8 cellular contexts compared by ENCODE assay signal in genomic region chr17:32927724-32928526, GRCh38. TPM values are rescaled to one million over a fixed set of nuclear protein-coding genes. Genes with fewer than 3 reads are reported as not detected.
A peak's percentile ranks its signal among the peaks of the same experiment; 100 is the strongest.
DNase-seq lines count a peak whose midpoint lies in the region; ATAC-seq, FAIRE-seq and TF ChIP-seq lines count a peak whose summit lies in the region.

A gene with protein sequence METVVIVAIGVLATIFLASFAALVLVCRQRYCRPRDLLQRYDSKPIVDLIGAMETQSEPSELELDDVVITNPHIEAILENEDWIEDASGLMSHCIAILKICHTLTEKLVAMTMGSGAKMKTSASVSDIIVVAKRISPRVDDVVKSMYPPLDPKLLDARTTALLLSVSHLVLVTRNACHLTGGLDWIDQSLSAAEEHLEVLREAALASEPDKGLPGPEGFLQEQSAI (plus strand): TSS chr17:32928153. CDS start chr17:32931529, 3,376 bp downstream.

- FAIRE-seq in GM12892 (lab: Jason Lieb, UNC), result no peak

- H3K4me3 Mint-ChIP-seq in activated T-helper 1 cell treated with anti-CD3 and anti-CD28 coated beads, Interleukin-12 subunit alpha, Interleukin-12 subunit beta, Interleukin-2, Interleukin-4 antibody, amounts not matched to agents 30 ng/mL and 10 ng/mL and 1 ng/mL, durations not matched to agents 14 hours and 24 hours and 36 hours, result peak within 1 kb of the TSS; percentile 27
- peak within 1 kb of the TSS; percentile 92 for H3K4me3 Mint-ChIP-seq in neural progenitor cell

- H3F3A ChIP-seq in neural progenitor cell (ENCODE audit: low read depth), result peaks cover 13% of the 10 kb centered on the region

- no peaks in the 10 kb centered on the region for H3K36me3 Mint-ChIP-seq in activated T-helper 1 cell treated with anti-CD3 and anti-CD28 coated beads, Interleukin-12 subunit alpha, Interleukin-12 subunit beta, Interleukin-2, Interleukin-4 antibody, amounts not matched to agents 30 ng/mL and 10 ng/mL and 1 ng/mL, durations not matched to agents 14 hours and 24 hours and 36 hours (ENCODE audit: low read depth)
- peaks cover 12% of the 10 kb centered on the region for H3K36me3 Mint-ChIP-seq in neural progenitor cell

- H3K36me3 ChIP-seq in neural progenitor cell, result no peaks in the 10 kb centered on the region

- no peak within 1 kb of the TSS for H3K27ac ChIP-seq in neural progenitor cell

- H3K4me1 ChIP-seq in neural progenitor cell, result peaks cover 13% of the 10 kb centered on the region

- H3K27me3 ChIP-seq in neural progenitor cell, result no peaks in the 10 kb centered on the region

- no peak within 1 kb of the TSS for H3K27ac Mint-ChIP-seq in activated T-helper 1 cell treated with anti-CD3 and anti-CD28 coated beads, Interleukin-12 subunit alpha, Interleukin-12 subunit beta, Interleukin-2, Interleukin-4 antibody, amounts not matched to agents 30 ng/mL and 10 ng/mL and 1 ng/mL, durations not matched to agents 14 hours and 24 hours and 36 hours
- peak within 1 kb of the TSS; percentile 96 for H3K27ac Mint-ChIP-seq in neural progenitor cell

- peak within 1 kb of the TSS; percentile 95 for H2AFZ ChIP-seq in neural progenitor cell (replicated peaks)

- H3K79me2 ChIP-seq in neural progenitor cell (ENCODE audit: low read depth), result peaks cover 42% of the 10 kb centered on the region

- no peaks in the 10 kb centered on the region for H3K9me3 Mint-ChIP-seq in activated T-helper 1 cell treated with anti-CD3 and anti-CD28 coated beads, Interleukin-12 subunit alpha, Interleukin-12 subunit beta, Interleukin-2, Interleukin-4 antibody, amounts not matched to agents 30 ng/mL and 10 ng/mL and 1 ng/mL, durations not matched to agents 14 hours and 24 hours and 36 hours
- peaks cover 4% of the 10 kb centered on the region for H3K9me3 Mint-ChIP-seq in neural progenitor cell

- H3K9ac ChIP-seq in neural progenitor cell, result peak within 1 kb of the TSS; percentile 61

- no peaks in the 10 kb centered on the region for H3K9me3 ChIP-seq in neural progenitor cell (ENCODE audit: low read depth)

- no peak for TF ChIP-seq POLR2A in GM12892 (IDR thresholded peaks at IDR 0.05; ENCODE audit: low read depth, low read length)

- DNase-seq in 8988T, result peak; percentile 20
- no peak for DNase-seq in GM12865 (ENCODE audit: low read depth)
- DNase-seq in activated T-helper 1 cell treated with anti-CD3 and anti-CD28 coated beads, Interleukin-12 subunit alpha, Interleukin-12 subunit beta, Interleukin-2, Interleukin-4 antibody, amounts not matched to agents 30 ng/mL and 10 ng/mL and 1 ng/mL, durations not matched to agents 14 hours and 24 hours and 36 hours (ENCODE audit: low spot score), result no peak
- DNase-seq in Right ventricle myocardium inferior (ENCODE audit: missing footprints), result peak; percentile 65
- peak; percentile 81 for DNase-seq in neural progenitor cell (ENCODE audit: low spot score)
- DNase-seq in GM12892 (ENCODE audit: insufficient read length), result no peak

- H3K4me1 Mint-ChIP-seq in activated T-helper 1 cell treated with anti-CD3 and anti-CD28 coated beads, Interleukin-12 subunit alpha, Interleukin-12 subunit beta, Interleukin-2, Interleukin-4 antibody, amounts not matched to agents 30 ng/mL and 10 ng/mL and 1 ng/mL, durations not matched to agents 14 hours and 24 hours and 36 hours (ENCODE audit: low read depth), result no peaks in the 10 kb centered on the region
- H3K4me1 Mint-ChIP-seq in neural progenitor cell, result peaks cover 16% of the 10 kb centered on the region

- TF ChIP-seq CTCF in GM12865 (IDR thresholded peaks at IDR 0.05; ENCODE audit: insufficient read depth, low read depth, low read length, missing control alignments), result no peak
- TF ChIP-seq CTCF in neural progenitor cell (IDR thresholded peaks at IDR 0.05), result no peak

- H3K4me3 ChIP-seq in GM12865 (ENCODE audit: low read depth, low read length) (peak within 1 kb of the TSS; percentile 12; the same call in 1 of the 2 replicates), neural progenitor cell (peak within 1 kb of the TSS; percentile 77)

- H3K27me3 Mint-ChIP-seq in activated T-helper 1 cell treated with anti-CD3 and anti-CD28 coated beads, Interleukin-12 subunit alpha, Interleukin-12 subunit beta, Interleukin-2, Interleukin-4 antibody, amounts not matched to agents 30 ng/mL and 10 ng/mL and 1 ng/mL, durations not matched to agents 14 hours and 24 hours and 36 hours (ENCODE audit: insufficient read depth), result peaks cover 39% of the 10 kb centered on the region
- peaks cover 4% of the 10 kb centered on the region for H3K27me3 Mint-ChIP-seq in neural progenitor cell (ENCODE audit: insufficient read depth, low read depth)

- H3K4me2 ChIP-seq in neural progenitor cell, result peak within 1 kb of the TSS; percentile 87

- H4K20me1 ChIP-seq in neural progenitor cell (ENCODE audit: low read depth), result peaks cover 26% of the 10 kb centered on the region

- intact Hi-C loops in activated T-helper 1 cell treated with anti-CD3 and anti-CD28 coated beads, Interleukin-12 subunit alpha, Interleukin-12 subunit beta, Interleukin-2, Interleukin-4 antibody, amounts not matched to agents 30 ng/mL and 10 ng/mL and 1 ng/mL, durations not matched to agents 14 hours and 24 hours and 36 hours (cut with micrococcal nuclease), result no loop called here
- intact Hi-C loops in Right ventricle myocardium inferior (cut with DNase I), result no loop called here

- peak; percentile 69 for ATAC-seq in Right ventricle myocardium inferior
- no peak for ATAC-seq in GM18867 (IDR thresholded peaks at IDR 0.05; ENCODE audit: unreplicated experiment)
- ATAC-seq in HG03097 (IDR thresholded peaks at IDR 0.05; ENCODE audit: low FRiP score, unreplicated experiment), result no peak

RNA-seq across cellular contexts. Expression of the gene that starts here (rescaled TPM):
- total RNA-seq in activated T-helper 1 cell treated with anti-CD3 and anti-CD28 coated beads, Interleukin-12 subunit alpha, Interleukin-12 subunit beta, Interleukin-2, Interleukin-4 antibody, amounts not matched to agents 30 ng/mL and 10 ng/mL and 1 ng/mL, durations not matched to agents 14 hours and 24 hours and 36 hours, result 0.57 and 1.0 TPM in 2 replicates
- 12.7 TPM for total RNA-seq in Right ventricle myocardium inferior
- total RNA-seq in neural progenitor cell (ENCODE audit: low replicate concordance), result 117 and 168 TPM in 2 replicates
- polyA plus RNA-seq in GM12892 (2012; ENCODE audit: missing spikeins), result not detected

Comparison
In these comparisons a context has a peak if more than half of its experiments do, and no peak if none do; other contexts are left out.
1. DNase-seq: peak in 8988T (single experiment), Right ventricle myocardium inferior (single experiment) and neural progenitor cell (single experiment); none in GM12865 (single experiment), activated T-helper 1 cell treated with anti-CD3 and anti-CD28 coated beads, Interleukin-12 subunit alpha, Interleukin-12 subunit beta, Interleukin-2, Interleukin-4 antibody, amounts not matched to agents 30 ng/mL and 10 ng/mL and 1 ng/mL, durations not matched to agents 14 hours and 24 hours and 36 hours (single experiment) and GM12892 (single experiment).